ENCODE assay signal across 9 cellular contexts in the genomic region with DNA sequence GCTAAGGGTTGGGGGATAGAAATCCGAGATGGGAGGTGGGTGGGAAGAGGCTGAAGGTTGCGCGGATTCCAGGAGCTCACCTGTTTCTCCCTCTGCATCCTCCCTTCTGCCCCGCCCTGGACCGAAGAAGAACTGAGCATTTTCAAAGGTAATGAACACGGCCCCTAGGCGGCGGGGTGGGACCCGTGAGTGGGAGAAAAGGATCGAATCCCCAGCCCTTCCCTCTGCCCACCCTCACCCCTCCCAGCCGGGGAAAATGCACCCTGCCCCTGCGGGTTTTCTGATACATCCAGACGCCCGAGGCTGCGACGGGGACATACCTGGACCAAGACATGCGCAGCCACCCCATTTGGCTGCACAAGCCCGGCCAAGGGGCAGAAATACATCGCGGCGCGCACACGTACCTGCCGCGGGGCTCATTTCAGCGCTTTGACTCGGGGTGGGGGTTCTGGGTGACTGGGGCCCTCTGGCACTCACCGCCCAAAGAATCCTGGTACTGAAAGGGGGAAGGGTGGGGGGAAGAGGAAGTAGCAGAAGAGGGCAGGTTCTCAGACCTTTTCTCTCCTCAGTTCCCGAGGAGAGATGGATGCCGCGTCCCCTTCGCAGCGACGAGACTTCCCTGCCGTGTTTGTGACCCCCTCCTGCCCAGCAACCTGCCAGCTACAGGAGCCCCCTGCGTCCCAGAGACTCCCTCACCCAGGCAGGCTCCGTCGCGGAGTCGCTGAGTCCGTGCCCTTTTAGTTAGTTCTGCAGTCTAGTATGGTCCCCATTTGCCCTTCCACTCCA. TPM values are rescaled to one million over a fixed set of nuclear protein-coding genes. Genes with fewer than 3 reads are reported as not detected.
DNase-seq lines count a peak whose midpoint lies in the region; ATAC-seq, FAIRE-seq and TF ChIP-seq lines count a peak whose summit lies in the region.
"Had no signal": no experiment of that assay in that cellular context is flagged by ENCODE, and none has a peak within 500 bp of the region (broad histone marks: within the 10 kb centered on the region; RNA-seq: fewer than 3 reads in every experiment).

No MANE protein-coding gene starts in this region.

- peak overlapping the region; percentile 92 for H3K4me3 Mint-ChIP-seq in HFFc6

- no peak overlapping the region for H2AK5ac ChIP-seq in mesenchymal stem cell (ENCODE audit: low read length, severe bottlenecking)

- H3K9me3 ChIP-seq in mesenchymal stem cell (ENCODE audit: control insufficient read depth, low read length) (peaks cover 2% of the 10 kb centered on the region), tibial nerve (no peaks in the 10 kb centered on the region)

- H3K27me3 Mint-ChIP-seq in HFFc6 (ENCODE audit: insufficient read depth) = peaks cover 22% of the 10 kb centered on the region

- H3K4me2 ChIP-seq in mesenchymal stem cell (ENCODE audit: low read length, poor library complexity, severe bottlenecking) = peak overlapping the region; percentile 94

- no peak overlapping the region for H2BK12ac ChIP-seq in mesenchymal stem cell (ENCODE audit: low read length in 2 of 2)

- peak overlapping the region; percentile 78 for H2AFZ ChIP-seq in mesenchymal stem cell (ENCODE audit: low read depth, low read length)

- H3K4ac ChIP-seq in mesenchymal stem cell (ENCODE audit: low read depth in 1 of 2, low read length in 2 of 2) = no peak overlapping the region

- H3K4me1 Mint-ChIP-seq in HFFc6 (ENCODE audit: low read depth) = peaks cover 34% of the 10 kb centered on the region

- peak; percentile 50 for DNase-seq in GM12892 (ENCODE audit: insufficient read length)
- DNase-seq in HFFc6 = no peak
- peak; percentile 56 for DNase-seq in NCI-H69 (lab: John Stamatoyannopoulos, UW)
- no peak for DNase-seq in bronchial epithelial cell (ENCODE audit: low read depth)
- no peak for DNase-seq in mesenchymal stem cell
- no peak for DNase-seq in tibial nerve (ENCODE audit: low spot score in 2 of 2)
- DNase-seq in activated gamma-delta T cell treated with Interleukin-2 at 50 U/mL for 16 hours = no peak

- H3K27me3 ChIP-seq in bronchial epithelial cell (ENCODE audit: control insufficient read depth, insufficient read depth, low read length) (no peaks in the 10 kb centered on the region), mesenchymal stem cell (ENCODE audit: control insufficient read depth in 1 of 2, insufficient read depth in 1 of 2, low read length in 2 of 2) (peaks cover 64 to 98% of the 10 kb centered on the region in 2 experiments), tibial nerve (peaks cover 0 to 100% of the 10 kb centered on the region in 2 donors)

- no peak overlapping the region for H4K8ac ChIP-seq in mesenchymal stem cell (ENCODE audit: low read length)

- 1% methylated on average over 38 of the region's 41 CpGs for WGBS in mesenchymal stem cell
- 4 to 13% methylated on average over 40 to 41 of the region's 41 CpGs for WGBS in tibial nerve, 2 donors

- H3K18ac ChIP-seq in mesenchymal stem cell (ENCODE audit: low read depth in 1 of 2, low read length in 2 of 2) = no peak overlapping the region

- no peaks in the 10 kb centered on the region for H3K9me3 Mint-ChIP-seq in HFFc6

- H3K27ac ChIP-seq in mesenchymal stem cell (ENCODE audit: low read length, poor library complexity, severe bottlenecking) (no peak overlapping the region), tibial nerve (peak overlapping the region in 2 of 4 donors; percentile 49 to 79)

- TF ChIP-seq POLR2A in GM12892 (IDR thresholded peaks at IDR 0.05; ENCODE audit: low read depth, low read length) = no peak
- no peak for TF ChIP-seq POLR2A in tibial nerve (IDR thresholded peaks at IDR 0.05)

- no peak for TF ChIP-seq EP300 in tibial nerve (IDR thresholded peaks at IDR 0.05)

- no peak for ATAC-seq in HG03565 (IDR thresholded peaks at IDR 0.05; ENCODE audit: unreplicated experiment)

- H3K14ac ChIP-seq in mesenchymal stem cell (ENCODE audit: low read length in 2 of 2) = no peak overlapping the region

- H2BK120ac ChIP-seq in mesenchymal stem cell (ENCODE audit: low read depth, low read length) = no peak overlapping the region

- peak overlapping the region; percentile 12 for H2BK15ac ChIP-seq in mesenchymal stem cell (ENCODE audit: low read depth, poor library complexity, severe bottlenecking)

- H3K36me3 Mint-ChIP-seq in HFFc6 (ENCODE audit: low read depth) = no peaks in the 10 kb centered on the region

- H3K27ac Mint-ChIP-seq in HFFc6 = peak overlapping the region; percentile 58; the same call in 1 of the 2 replicates

- peak overlapping the region; percentile 32 for H3K9ac ChIP-seq in mesenchymal stem cell (ENCODE audit: low read length)

- no peak overlapping the region for H4K91ac ChIP-seq in mesenchymal stem cell (ENCODE audit: low read length)

- peaks cover 29% of the 10 kb centered on the region for H3K4me1 ChIP-seq in mesenchymal stem cell (ENCODE audit: control insufficient read depth, insufficient read depth, low read depth, low read length)
- H3K4me1 ChIP-seq in tibial nerve = peaks cover 0 to 31% (median 10%) of the 10 kb centered on the region in 4 donors

- H3K4me3 ChIP-seq in bronchial epithelial cell (ENCODE audit: low read depth, low read length) = peak overlapping the region; percentile 64
- peak overlapping the region; percentile 46 to 78 for H3K4me3 ChIP-seq in mesenchymal stem cell (ENCODE audit: insufficient read depth in 1 of 2, low read depth in 1 of 2, low read length in 2 of 2)
- peak overlapping the region; percentile 20 to 54 (median 35) for H3K4me3 ChIP-seq in tibial nerve

- no peaks in the 10 kb centered on the region for H3K36me3 ChIP-seq in bronchial epithelial cell (ENCODE audit: control insufficient read depth, insufficient read depth, low read length)
- H3K36me3 ChIP-seq in mesenchymal stem cell (ENCODE audit: control insufficient read depth in 1 of 2, insufficient read depth in 2 of 2, low read depth in 1 of 2, low read length in 2 of 2) = no peaks in the 10 kb centered on the region
- no peaks in the 10 kb centered on the region for H3K36me3 ChIP-seq in tibial nerve

- no peaks in the 10 kb centered on the region for H3K79me1 ChIP-seq in mesenchymal stem cell (replicated peaks; ENCODE audit: low read length, poor library complexity, severe bottlenecking)

- H2BK5ac ChIP-seq in mesenchymal stem cell (ENCODE audit: low read depth, low read length, poor library complexity, severe bottlenecking) = no peak overlapping the region

- peak; percentile 38 for FAIRE-seq in GM12892 (lab: Jason Lieb, UNC)
- no peak for FAIRE-seq in bronchial epithelial cell (lab: Jason Lieb, UNC)

- peak; percentile 46 for TF ChIP-seq CTCF in HFFc6 (IDR thresholded peaks at IDR 0.05)
- TF ChIP-seq CTCF in bronchial epithelial cell (IDR thresholded peaks at IDR 0.05; ENCODE audit: insufficient read depth, low read length, severe bottlenecking) = peak; percentile 60
- no peak for TF ChIP-seq CTCF in tibial nerve (IDR thresholded peaks at IDR 0.05)

- peak overlapping the region in 1 of 2 experiments; percentile 84 for H3K23ac ChIP-seq in mesenchymal stem cell (ENCODE audit: low read length in 2 of 2)

RNA-seq across cellular contexts. Expression of a gene that starts 6.0 kb away (rescaled TPM):
- not detected for polyA plus RNA-seq in GM12892 (2012; ENCODE audit: missing spikeins)
- under 1 TPM in 1 of 6 experiments, not detected in 5; 0.14 TPM for total RNA-seq in HFFc6 (2021; fragmentation: NEBNext Ultra II Directional; extraction: Animal tissue kit (Norgen Biotek cat#: 25700))
- total RNA-seq in bronchial epithelial cell (0.53 and 2.0 TPM in 2 replicates), tibial nerve (1 to 10 TPM in 2 of 4 donors, not detected in 2; 1.5 to 2.4 TPM)
- not detected for polyA plus RNA-seq in mesenchymal stem cell (2013, experiment 1 of 2)
- not detected for polyA plus RNA-seq in mesenchymal stem cell (2013, experiment 2 of 2)
- total RNA-seq: subcutaneous adipose tissue had no signal

RNA-seq across cellular contexts. Expression of a gene that starts 6.3 kb away (rescaled TPM):
- polyA plus RNA-seq in GM12892 (2012; ENCODE audit: missing spikeins) = not detected
- 1 to 10 TPM; 3.8 to 6.5 (median 5.4) TPM for total RNA-seq in HFFc6 (2021; fragmentation: NEBNext Ultra II Directional; extraction: Animal tissue kit (Norgen Biotek cat#: 25700))
- total RNA-seq in bronchial epithelial cell (not detected in 2 replicates), tibial nerve (1 to 10 TPM in 3 of 4 donors, not detected in 1; 1.4 to 3.1 (median 2.4) TPM)
- polyA plus RNA-seq in mesenchymal stem cell (2013, experiment 1 of 2) = 0.90 TPM
- polyA plus RNA-seq in mesenchymal stem cell (2013, experiment 2 of 2) = 0.68 TPM

RNA-seq across cellular contexts. Expression of a gene that starts 16.1 kb away (rescaled TPM):
- 4.0 TPM for polyA plus RNA-seq in GM12892 (2012; ENCODE audit: missing spikeins)
- under 1 TPM in 3 of 6 experiments, not detected in 3; 0.11 to 0.14 (median 0.12) TPM for total RNA-seq in HFFc6 (2021; fragmentation: NEBNext Ultra II Directional; extraction: Animal tissue kit (Norgen Biotek cat#: 25700))
- total RNA-seq in bronchial epithelial cell (not detected in 2 replicates), tibial nerve (10 to 100 TPM; 18.6 to 45.9 (median 33.0) TPM)
- polyA plus RNA-seq in mesenchymal stem cell (2013, experiment 1 of 2) = 0.10 TPM
- 0.05 TPM for polyA plus RNA-seq in mesenchymal stem cell (2013, experiment 2 of 2)

RNA-seq across cellular contexts. Expression of a gene that starts 54.2 kb away (rescaled TPM):
- polyA plus RNA-seq in GM12892 (2012; ENCODE audit: missing spikeins) = 5.6 TPM
- 1 to 10 TPM; 4.4 to 7.1 (median 5.8) TPM for total RNA-seq in HFFc6 (2021; fragmentation: NEBNext Ultra II Directional; extraction: Animal tissue kit (Norgen Biotek cat#: 25700))
- total RNA-seq in bronchial epithelial cell (2.9 TPM in 2 replicates), tibial nerve (10 to 100 TPM; 19.8 to 32.8 (median 23.5) TPM)
- polyA plus RNA-seq in mesenchymal stem cell (2013, experiment 1 of 2) = 7.3 TPM
- 7.2 TPM for polyA plus RNA-seq in mesenchymal stem cell (2013, experiment 2 of 2)

Comparison
In these comparisons a context has a peak if more than half of its experiments do, and no peak if none do; other contexts are left out.
1. DNase-seq: peak in GM12892 (single experiment) and NCI-H69 (single experiment); none in HFFc6 (single experiment), bronchial epithelial cell (single experiment), mesenchymal stem cell (single experiment), tibial nerve (0 of 2) and activated gamma-delta T cell treated with Interleukin-2 at 50 U/mL for 16 hours (single experiment).
2. CTCF ChIP-seq: peak in HFFc6 (single experiment) and bronchial epithelial cell (single experiment); none in tibial nerve (0 of 5).
3. RNA of a gene that starts 16.1 kb away (total RNA-seq): 18.6 to 45.9 TPM in tibial nerve; 0.11 to 0.14 TPM in HFFc6 and not detected in bronchial epithelial cell; every median in the first group is over 10 times any median in the second.
4. Peak in every context shown above with its lines, with median percentiles within 50 percentile points of each other: H3K4me3 ChIP-seq.